In the genomic region with DNA sequence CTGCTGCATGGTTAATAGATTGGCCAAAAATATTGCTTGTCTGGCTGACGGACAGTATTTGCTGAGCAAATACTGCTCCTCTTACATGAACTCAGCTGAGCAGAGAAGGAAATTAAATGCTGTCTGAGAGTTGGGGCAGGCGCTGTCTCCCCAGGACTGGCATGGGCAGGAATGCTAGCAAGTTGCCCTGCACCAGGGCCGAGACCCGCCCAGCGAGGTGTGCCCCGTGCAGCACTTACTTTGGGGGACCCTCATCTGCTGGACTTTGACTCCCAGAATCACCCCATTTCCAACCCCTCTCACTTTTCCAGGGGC, we compare ENCODE assay signal across 9 cellular contexts. TPM values are rescaled to one million over a fixed set of nuclear protein-coding genes. Genes with fewer than 3 reads are reported as not detected.
DNase-seq lines count a peak whose midpoint lies in the region; ATAC-seq and TF ChIP-seq lines count a peak whose summit lies in the region.
"Had no signal": no experiment of that assay in that cellular context is flagged by ENCODE, and none has a peak within 500 bp of the region (broad histone marks: within the 10 kb centered on the region; RNA-seq: fewer than 3 reads in every experiment).

No MANE protein-coding gene starts in this region.

- no peaks in the 10 kb centered on the region for H4K20me1 ChIP-seq in OCI-LY1 (ENCODE audit: insufficient read depth, low read length)
- peaks cover 56% of the 10 kb centered on the region for H4K20me1 ChIP-seq in osteoblast (ENCODE audit: insufficient read depth, low read length)

- POLR2A ChIA-PET in CD8-positive, alpha-beta memory T cell (lab: Charles Lee): no interaction called here

- ATAC-seq in HG03097 (IDR thresholded peaks at IDR 0.05; ENCODE audit: low FRiP score, unreplicated experiment): no peak

- H3K4me3 ChIP-seq in CD8-positive, alpha-beta memory T cell (ENCODE audit: low read length): peak overlapping the region; percentile 86
- H3K4me3 ChIP-seq in OCI-LY1 (ENCODE audit: low read depth, low read length, poor library complexity, severe bottlenecking): peak overlapping the region; percentile 64
- H3K4me3 ChIP-seq in osteoblast (ENCODE audit: insufficient read depth, low read length): peak overlapping the region; percentile 77

- H2AFZ ChIP-seq in OCI-LY1 (ENCODE audit: low read length): no peak overlapping the region
- H2AFZ ChIP-seq in osteoblast (ENCODE audit: low read length): no peak overlapping the region

- no peaks in the 10 kb centered on the region for H3F3A ChIP-seq in OCI-LY1 (ENCODE audit: insufficient read depth, low read length)

- no peaks in the 10 kb centered on the region for H3K27me3 ChIP-seq in CD8-positive, alpha-beta memory T cell (ENCODE audit: insufficient read depth, low read length, poor library complexity, severe bottlenecking)
- H3K27me3 ChIP-seq in OCI-LY1 (ENCODE audit: insufficient read depth, low read length) (no peaks in the 10 kb centered on the region; the same call in 1 of the 2 replicates), osteoblast (ENCODE audit: insufficient read depth, low read length) (no peaks in the 10 kb centered on the region)

- peaks cover 67% of the 10 kb centered on the region for H3K4me1 ChIP-seq in CD8-positive, alpha-beta memory T cell (ENCODE audit: insufficient read depth, low read length)
- H3K4me1 ChIP-seq in OCI-LY1 (ENCODE audit: insufficient read depth, low read length, severe bottlenecking) (peaks cover 26% of the 10 kb centered on the region), osteoblast (ENCODE audit: insufficient read depth, low read length) (peaks cover 9% of the 10 kb centered on the region)

- no peaks in the 10 kb centered on the region for H3K9me3 ChIP-seq in CD8-positive, alpha-beta memory T cell (ENCODE audit: low read length)
- H3K9me3 ChIP-seq in OCI-LY1 (ENCODE audit: low read length) (no peaks in the 10 kb centered on the region), osteoblast (ENCODE audit: low read depth, low read length) (no peaks in the 10 kb centered on the region)

- H3K79me2 ChIP-seq in OCI-LY1 (ENCODE audit: insufficient read depth, low read length) (no peaks in the 10 kb centered on the region), osteoblast (ENCODE audit: insufficient read depth, low read length) (peaks cover 57% of the 10 kb centered on the region)

- no peak for DNase-seq in CD8-positive, alpha-beta memory T cell
- DNase-seq in endothelial cell (ENCODE audit: low spot score) (no peak), osteoblast (ENCODE audit: insufficient read length, low spot score, missing footprints) (no peak), DMS 273 (lab: John Stamatoyannopoulos, UW; ENCODE audit: unreplicated experiment) (no peak), cerebellar nuclear complex (lab: John Stamatoyannopoulos, UW) (no peak), NCI-H2171 treated with DMSO at 0.1 percent for 48 hours (lab: John Stamatoyannopoulos, UW) (no peak)
- DNase-seq: stimulated activated CD4-positive, alpha-beta T cell treated with anti-CD3 and anti-CD28 coated beads, Interleukin-2, amount 100 ng/mL, for 24 hours had no signal

- H3K9ac ChIP-seq in OCI-LY1 (ENCODE audit: low read length): peak overlapping the region; percentile 57; the same call in 1 of the 2 replicates

- peak overlapping the region; percentile 55 to 96 (median 84) for H3K27ac Mint-ChIP-seq in CD8-positive, alpha-beta memory T cell
- H3K27ac Mint-ChIP-seq in endothelial cell (ENCODE audit: unreplicated experiment): peak overlapping the region; percentile 36

- H3K27ac ChIP-seq in CD8-positive, alpha-beta memory T cell (ENCODE audit: low read depth, low read length): peak overlapping the region; percentile 38
- H3K27ac ChIP-seq in OCI-LY1 (ENCODE audit: low read depth, low read length, poor library complexity, severe bottlenecking): no peak overlapping the region
- peak overlapping the region; percentile 12 for H3K27ac ChIP-seq in osteoblast (ENCODE audit: low read depth, low read length)

- H3K9me2 ChIP-seq in OCI-LY1 (ENCODE audit: low read depth, low read length): no peaks in the 10 kb centered on the region

- peak overlapping the region; percentile 80 to 93 (median 81) for H3K4me3 Mint-ChIP-seq in CD8-positive, alpha-beta memory T cell
- H3K4me3 Mint-ChIP-seq in endothelial cell (ENCODE audit: unreplicated experiment): peak overlapping the region; percentile 86

- CTCF ChIA-PET in CD8-positive, alpha-beta memory T cell (lab: Charles Lee): interaction anchor here (1.5 kb wide), 1 partner anchor 61 kb away, joined by 3 read pairs; no protein-coding TSS in a partner anchor

- TF ChIP-seq CTCF in OCI-LY1 (IDR thresholded peaks at IDR 0.05; ENCODE audit: low read length) (no peak), endothelial cell (IDR thresholded peaks at IDR 0.05; ENCODE audit: unreplicated experiment) (no peak), osteoblast (IDR thresholded peaks at IDR 0.05; ENCODE audit: extremely low read depth, low read depth, low read length) (no peak)

- H3K4me2 ChIP-seq in OCI-LY1 (ENCODE audit: low read length) (peak overlapping the region; percentile 93), osteoblast (ENCODE audit: insufficient read depth, low read length) (peak overlapping the region; percentile 98)

- H3K27me3 Mint-ChIP-seq in CD8-positive, alpha-beta memory T cell: peaks cover 0 to 1% of the 10 kb centered on the region in 2 donors
- H3K27me3 Mint-ChIP-seq in endothelial cell (ENCODE audit: unreplicated experiment): peaks cover 25% of the 10 kb centered on the region

- peaks cover 56 to 77% (median 64%) of the 10 kb centered on the region in 3 donors for H3K4me1 Mint-ChIP-seq in CD8-positive, alpha-beta memory T cell
- peaks cover 18% of the 10 kb centered on the region for H3K4me1 Mint-ChIP-seq in endothelial cell (ENCODE audit: unreplicated experiment)

- peaks cover 0 to 20% (median 0%) of the 10 kb centered on the region in 3 donors for H3K36me3 Mint-ChIP-seq in CD8-positive, alpha-beta memory T cell
- peaks cover 3% of the 10 kb centered on the region for H3K36me3 Mint-ChIP-seq in endothelial cell (ENCODE audit: low read depth, unreplicated experiment)

- H3K36me3 ChIP-seq in CD8-positive, alpha-beta memory T cell (ENCODE audit: insufficient read depth, low read length): no peaks in the 10 kb centered on the region
- no peaks in the 10 kb centered on the region; the same call in 1 of the 2 replicates for H3K36me3 ChIP-seq in OCI-LY1 (ENCODE audit: insufficient read depth, low read length)
- H3K36me3 ChIP-seq in osteoblast (ENCODE audit: insufficient read depth, low read length): no peaks in the 10 kb centered on the region

- H3K9me3 Mint-ChIP-seq in CD8-positive, alpha-beta memory T cell: no peaks in the 10 kb centered on the region
- peaks cover 4% of the 10 kb centered on the region for H3K9me3 Mint-ChIP-seq in endothelial cell (ENCODE audit: unreplicated experiment)

RNA-seq across cellular contexts. Expression of a gene that starts 1.4 kb away (rescaled TPM):
- total RNA-seq in CD8-positive, alpha-beta memory T cell: 10 to 100 TPM; 58.1 to 62.1 TPM
- polyA plus RNA-seq in CD8-positive, alpha-beta memory T cell: 1.4 TPM
- 38.4 TPM for total RNA-seq in endothelial cell (ENCODE audit: unreplicated experiment)
- total RNA-seq in osteoblast: 2.7 and 12.3 TPM in 2 replicates
